ENCODE assay signal across 8 cellular contexts in genomic region chr5:87400305-87400899, GRCh38. TPM values are rescaled to one million over a fixed set of nuclear protein-coding genes. Genes with fewer than 3 reads are reported as not detected.
A peak's percentile ranks its signal among the peaks of the same experiment; 100 is the strongest.
DNase-seq lines count a peak whose midpoint lies in the region; ATAC-seq and TF ChIP-seq lines count a peak whose summit lies in the region.

No MANE protein-coding gene starts in this region.

- H4K20me1 ChIP-seq in OCI-LY7 (ENCODE audit: insufficient read depth, low read length): no peaks in the 10 kb centered on the region; the same call in 1 of the 2 replicates

- no peaks in the 10 kb centered on the region for H3K9me3 Mint-ChIP-seq in CD8-positive, alpha-beta T cell
- H3K9me3 Mint-ChIP-seq in natural killer cell: no peaks in the 10 kb centered on the region

- peaks cover 11% of the 10 kb centered on the region for H3K4me1 ChIP-seq in CD8-positive, alpha-beta T cell (ENCODE audit: insufficient read depth, low read length)
- H3K4me1 ChIP-seq in OCI-LY7 (ENCODE audit: insufficient read depth, low read length, poor library complexity, severe bottlenecking): peaks cover 6% of the 10 kb centered on the region

- CTCF ChIA-PET in CD8-positive, alpha-beta T cell (lab: Charles Lee): interaction anchor here (0.6 to 2.3 kb wide), 13 partner anchors 9 to 523 kb away, joined by 3 to 8 read pairs (median 5); no protein-coding TSS in a partner anchor
- CTCF ChIA-PET in OCI-LY7 (lab: Charles Lee; ENCODE audit: unreplicated experiment): interaction anchor here (0.6 to 1.6 kb wide), 3 partner anchors 102 to 520 kb away, joined by 3 to 4 read pairs (median 4); no protein-coding TSS in a partner anchor

- peaks cover 10% of the 10 kb centered on the region; the same call in 1 of the 2 replicates for H3K79me2 ChIP-seq in OCI-LY7 (ENCODE audit: insufficient read depth, low read depth, low read length)

- H3K4me3 Mint-ChIP-seq in CD8-positive, alpha-beta T cell: no peak overlapping the region
- H3K4me3 Mint-ChIP-seq in natural killer cell: no peak overlapping the region

- H3K27ac ChIP-seq in CD8-positive, alpha-beta T cell (ENCODE audit: low read depth, low read length): no peak overlapping the region
- no peak overlapping the region for H3K27ac ChIP-seq in OCI-LY7 (ENCODE audit: low read depth, low read length, poor library complexity, severe bottlenecking)
- peak overlapping the region in 11 of 59 donors; percentile 11 to 49 (median 26) for H3K27ac ChIP-seq in dorsolateral prefrontal cortex

- H3K4me2 ChIP-seq in OCI-LY7 (ENCODE audit: low read length): no peak overlapping the region

- BruUV-seq in OCI-LY7 (replicated peaks; lab: Mats Ljungman, UMichigan): no TSS peak

- TF ChIP-seq CTCF in CD8-positive, alpha-beta T cell (IDR thresholded peaks at IDR 0.05): peak; percentile 78
- peak; percentile 91 for TF ChIP-seq CTCF in OCI-LY7 (conservative IDR thresholded peaks at IDR 0.05; ENCODE audit: low read length)
- peak; percentile 54 to 85 (median 76) for TF ChIP-seq CTCF in dorsolateral prefrontal cortex (IDR thresholded peaks at IDR 0.05 in 54 of 56, conservative IDR thresholded peaks at IDR 0.05 in 2 of 56; ENCODE audit: low read depth in 1 of 56, partially characterized antibody in 56 of 56)
- peak; percentile 80 for TF ChIP-seq CTCF in natural killer cell (IDR thresholded peaks at IDR 0.05)

- H3K27me3 Mint-ChIP-seq in CD8-positive, alpha-beta T cell (ENCODE audit: low read depth): no peaks in the 10 kb centered on the region
- H3K27me3 Mint-ChIP-seq in natural killer cell (ENCODE audit: low read depth in 2 of 2): no peaks in the 10 kb centered on the region

- H3K4me3 ChIP-seq in CD8-positive, alpha-beta T cell (ENCODE audit: low read depth, low read length): no peak overlapping the region
- H3K4me3 ChIP-seq in OCI-LY7 (ENCODE audit: low read depth, low read length, poor library complexity, severe bottlenecking) (no peak overlapping the region), dorsolateral prefrontal cortex (no peak overlapping the region)

- DNase-seq in CD8-positive, alpha-beta T cell: no peak
- DNase-seq in OCI-LY7 (ENCODE audit: low spot score) (peak; percentile 63), dorsolateral prefrontal cortex (no peak), natural killer cell (no peak)
- no peak for DNase-seq in effector CD4-positive, alpha-beta T cell

- peaks cover 40% of the 10 kb centered on the region for H3K36me3 ChIP-seq in CD8-positive, alpha-beta T cell (ENCODE audit: insufficient read depth, low read length)
- H3K36me3 ChIP-seq in OCI-LY7 (ENCODE audit: insufficient read depth, low read length): peaks cover 99% of the 10 kb centered on the region

- no peak overlapping the region for H2AFZ ChIP-seq in OCI-LY7 (ENCODE audit: low read length)

- H3K4me1 Mint-ChIP-seq in CD8-positive, alpha-beta T cell (ENCODE audit: low read depth): peaks cover 42% of the 10 kb centered on the region
- peaks cover 5 to 13% of the 10 kb centered on the region in 2 donors for H3K4me1 Mint-ChIP-seq in natural killer cell

- POLR2A ChIA-PET in CD8-positive, alpha-beta T cell (lab: Charles Lee): interaction anchor here (1.4 to 1.5 kb wide), 2 partner anchors 12 kb away, joined by 5 to 6 read pairs; partner anchors contain the start of gene CCNH
- POLR2A ChIA-PET in OCI-LY7 (lab: Charles Lee): interaction anchor here (0.6 to 3.5 kb wide), 7 partner anchors 10 to 1405 kb away, joined by 3 to 19 read pairs (median 5); partner anchors contain the start of genes CCNH and RASA1

- ATAC-seq in CD8-positive, alpha-beta T cell: peak; percentile 86
- ATAC-seq in GM19023 (IDR thresholded peaks at IDR 0.05; ENCODE audit: unreplicated experiment) (peak; percentile 51), HG03196 (IDR thresholded peaks at IDR 0.05; ENCODE audit: unreplicated experiment) (peak; percentile 77), natural killer cell (peak; percentile 62 to 84 (median 80)), HG02970 (IDR thresholded peaks at IDR 0.05; ENCODE audit: low FRiP score, unreplicated experiment) (no peak)

- H3K27me3 ChIP-seq in CD8-positive, alpha-beta T cell (ENCODE audit: insufficient read depth, low read length): no peaks in the 10 kb centered on the region
- no peaks in the 10 kb centered on the region for H3K27me3 ChIP-seq in dorsolateral prefrontal cortex

- intact Hi-C loops in CD8-positive, alpha-beta T cell (cut with DNase I, micrococcal nuclease): loop anchor here (1.0 to 5.0 kb wide), 5 partner anchors 330 to 519 kb away; no protein-coding TSS in a partner anchor
- intact Hi-C loops in OCI-LY7 (cut with micrococcal nuclease; ENCODE audit: unreplicated experiment) (loop anchor here (5.0 kb wide), 2 partner anchors 328 to 518 kb away; no protein-coding TSS in a partner anchor), dorsolateral prefrontal cortex (cut with DNase I) (loop anchor here in 1 of 2 donors (10.0 kb wide), 1 partner anchor 336 kb away; no protein-coding TSS in a partner anchor), natural killer cell (cut with micrococcal nuclease) (loop anchor here (1.0 to 10.0 kb wide), 3 partner anchors 330 to 518 kb away; no protein-coding TSS in a partner anchor)

- no peaks in the 10 kb centered on the region for H3K9me2 ChIP-seq in OCI-LY7 (ENCODE audit: insufficient read depth, low read length)

- peaks cover 90% of the 10 kb centered on the region for H3K36me3 Mint-ChIP-seq in CD8-positive, alpha-beta T cell
- H3K36me3 Mint-ChIP-seq in natural killer cell: peaks cover 16% of the 10 kb centered on the region

- H3K27ac Mint-ChIP-seq in CD8-positive, alpha-beta T cell: no peak overlapping the region
- H3K27ac Mint-ChIP-seq in natural killer cell: peak overlapping the region in 1 of 2 donors; percentile 55

- no peaks in the 10 kb centered on the region for H3K9me3 ChIP-seq in CD8-positive, alpha-beta T cell (ENCODE audit: low read length)
- no peaks in the 10 kb centered on the region for H3K9me3 ChIP-seq in OCI-LY7 (ENCODE audit: low read length)

RNA-seq across cellular contexts. Expression of gene CCNH, which starts 12.3 kb away (rescaled TPM):
- total RNA-seq in CD8-positive, alpha-beta T cell: 100 to 1,000 TPM; 275 to 279 TPM
- total RNA-seq in OCI-LY7 (2014; rRNA removed; shearing (Covaris generic)): 96.5 and 98.4 TPM in 2 replicates
- total RNA-seq in OCI-LY7 (2022) (75.9 and 76.9 TPM in 2 replicates), dorsolateral prefrontal cortex (100 to 1,000 TPM in 77 of 120 experiments, 10 to 100 TPM in 43; 69.5 to 140 (median 104) TPM), natural killer cell (100 to 1,000 TPM; 171 to 305 (median 268) TPM)
